Comparison of ENCODE assay signal across 1 cellular context in genomic region chr12:57755454-57756372, GRCh38.
TF ChIP-seq lines count a peak whose summit lies in the region.

No MANE protein-coding gene starts in this region.

TF ChIP-seq in IMR-90, 13 proteins besides CTCF, POLR2A, EP300 and RAD21 (continued from another document):
- TF ChIP-seq NFE2L2 (IDR thresholded peaks at IDR 0.05; ENCODE audit: low read depth, low read length) (no peak), MXI1 (IDR thresholded peaks at IDR 0.05; ENCODE audit: borderline replicate concordance, low read depth, low read length) (no peak), RCOR1 (IDR thresholded peaks at IDR 0.05; ENCODE audit: insufficient replicate concordance, low read length) (no peak), MAZ (IDR thresholded peaks at IDR 0.05; ENCODE audit: borderline replicate concordance, low read depth, low read length) (no peak), MAFK (IDR thresholded peaks at IDR 0.05; ENCODE audit: low read depth, low read length) (no peak), ELK1 (IDR thresholded peaks at IDR 0.05; ENCODE audit: borderline replicate concordance, low read depth, low read length) (no peak), CEBPB (IDR thresholded peaks at IDR 0.05; ENCODE audit: low read depth, low read length) (no peak)
TF ChIP-seq in IMR-90: peak in this region for 0.
